In genomic region chr17:74117999-74118421, GRCh38 we compare ENCODE assay signal across 24 cellular contexts.
DNase-seq lines count a peak whose midpoint lies in the region; TF ChIP-seq lines count a peak whose summit lies in the region.
"Had no signal": no experiment of that assay in that cellular context is flagged by ENCODE, and none has a peak within 500 bp of the region (broad histone marks: within the 10 kb centered on the region; RNA-seq: fewer than 3 reads in every experiment).

No MANE protein-coding gene starts in this region.

- H3K9ac ChIP-seq in NT2/D1 (ENCODE audit: insufficient read length, low read depth) (peak overlapping the region; percentile 38), iPS-18a (ENCODE audit: low read length) (peak overlapping the region; percentile 24)

- H3K9me3 ChIP-seq in NT2/D1 (ENCODE audit: insufficient read depth, low read length) = peaks cover 6% of the 10 kb centered on the region; the same call in 1 of the 2 replicates
- H3K9me3 ChIP-seq in iPS-18a (ENCODE audit: control insufficient read depth, low read depth, low read length) = no peaks in the 10 kb centered on the region
- peaks cover 0 to 12% (median 0%) of the 10 kb centered on the region in 8 donors for H3K9me3 ChIP-seq in spleen
- H3K9me3 ChIP-seq: ascending aorta, gastrocnemius medialis, Peyer's patch had no signal

- WGBS in spleen, 5 donors = 69 to 78% (median 77%) methylated on average over 5 of the region's 5 CpGs

- no peak overlapping the region for H3K4me3 ChIP-seq in NT2/D1 (ENCODE audit: insufficient read length, low read depth)
- peak overlapping the region; percentile 23 for H3K4me3 ChIP-seq in iPS-18a (ENCODE audit: low read length)
- no peak overlapping the region for H3K4me3 ChIP-seq in spleen
- H3K4me3 ChIP-seq: ascending aorta, gastrocnemius medialis, lung, Peyer's patch had no signal

- intact Hi-C loops in spleen (cut with DNase I; ENCODE audit: low total_unique reads) = no loop called here

- TF ChIP-seq POLR2A in spleen (IDR thresholded peaks at IDR 0.05) = no peak

- H3K4me1 ChIP-seq in NT2/D1 (ENCODE audit: insufficient read depth, insufficient read length) (peaks cover 10% of the 10 kb centered on the region), iPS-18a (ENCODE audit: control insufficient read depth, low read depth, low read length) (peaks cover 36% of the 10 kb centered on the region), spleen (no peaks in the 10 kb centered on the region)
- H3K4me1 ChIP-seq: ascending aorta, gastrocnemius medialis, Peyer's patch had no signal

- DNase-seq in DMS53 (lab: John Stamatoyannopoulos, UW) = peak; percentile 28
- no peak for DNase-seq in DMS53 treated with DMSO at 0.1 percent for 48 hours (lab: John Stamatoyannopoulos, UW; ENCODE audit: unreplicated experiment)
- DNase-seq in NT2/D1 (ENCODE audit: low read depth, low spot score) = no peak
- peak; percentile 58 for DNase-seq in spleen
- no peak for DNase-seq in cerebellar nuclear complex (lab: John Stamatoyannopoulos, UW)
- no peak for DNase-seq in activated effector memory CD4-positive, alpha-beta T cell treated with Interleukin-2 at 50 U/mL for 16 hours
- no peak for DNase-seq in SKM-1 (lab: John Stamatoyannopoulos, UW; ENCODE audit: unreplicated experiment)
- DNase-seq: activated CD4-positive, alpha-beta T cell treated with anti-CD3 and anti-CD28 coated beads, Interleukin-2, amount 50 U/mL, for 48 hours; activated naive CD4-positive, alpha-beta T cell treated with anti-CD3 and anti-CD28 coated beads for 36 hours; cortex of kidney; EL; gastrocnemius medialis; IMR-90; MM.1S; naive thymus-derived CD4-positive, alpha-beta T cell; NCI-H2081 treated with DMSO at 0.1 percent for 48 hours; stimulated activated naive CD4-positive, alpha-beta T cell; SW 1271; trophoblast cell had no signal

- H3K27ac ChIP-seq in iPS-18a (ENCODE audit: low read length) (peak overlapping the region; percentile 35), spleen (no peak overlapping the region)
- H3K27ac ChIP-seq: ascending aorta, epithelial cell of prostate, gastrocnemius medialis, Peyer's patch had no signal

- no peaks in the 10 kb centered on the region for H3K27me3 ChIP-seq in NT2/D1 (ENCODE audit: insufficient read depth, insufficient read length)
- H3K27me3 ChIP-seq in iPS-18a (ENCODE audit: control insufficient read depth, insufficient read depth, low read length) = no peaks in the 10 kb centered on the region
- H3K27me3 ChIP-seq in spleen (replicated peaks in 1 of 7) = peaks cover 0 to 70% (median 4%) of the 10 kb centered on the region in 7 donors
- H3K27me3 ChIP-seq: ascending aorta, Peyer's patch had no signal

- no peaks in the 10 kb centered on the region for H3K36me3 ChIP-seq in NT2/D1 (ENCODE audit: insufficient read depth, insufficient read length, low read length)
- H3K36me3 ChIP-seq in iPS-18a (ENCODE audit: control insufficient read depth, low read depth, low read length) = no peaks in the 10 kb centered on the region
- H3K36me3 ChIP-seq in spleen = no peaks in the 10 kb centered on the region
- H3K36me3 ChIP-seq: ascending aorta, gastrocnemius medialis, Peyer's patch had no signal

- TF ChIP-seq CTCF in spleen (IDR thresholded peaks at IDR 0.05 in 8 of 11, conservative IDR thresholded peaks at IDR 0.05 in 3 of 11) = no peak

Comparison
In these comparisons a context has a peak if more than half of its experiments do, and no peak if none do; other contexts are left out.
1. DNase-seq: peak in DMS53 (single experiment) and spleen (single experiment); none in DMS53 treated with DMSO at 0.1 percent for 48 hours (single experiment), NT2/D1 (single experiment), cerebellar nuclear complex (0 of 2), activated effector memory CD4-positive, alpha-beta T cell treated with Interleukin-2 at 50 U/mL for 16 hours (single experiment) and SKM-1 (single experiment).